Comparison of ENCODE assay signal across 19 cellular contexts in genomic region chr15:58420579-58421043, GRCh38. TPM values are rescaled to one million over a fixed set of nuclear protein-coding genes. Genes with fewer than 3 reads are reported as not detected.
A peak's percentile ranks its signal among the peaks of the same experiment; 100 is the strongest.
DNase-seq lines count a peak whose midpoint lies in the region; ATAC-seq lines count a peak whose summit lies in the region.
"Had no signal": no experiment of that assay in that cellular context is flagged by ENCODE, and none has a peak within 500 bp of the region (broad histone marks: within the 10 kb centered on the region; RNA-seq: fewer than 3 reads in every experiment).

No MANE protein-coding gene starts in this region.

- no peak for DNase-seq in activated naive CD4-positive, alpha-beta T cell treated with anti-CD3 and anti-CD28 coated beads, Interleukin-2, amount 50 U/mL, for 72 hours (ENCODE audit: low spot score in 2 of 2)
- no peak for DNase-seq in activated naive CD4-positive, alpha-beta T cell treated with anti-CD3 and anti-CD28 coated beads, Interleukin-2, amount 50 U/mL, for 16 hours
- DNase-seq in activated naive CD8-positive, alpha-beta T cell treated with anti-CD3 and anti-CD28 coated beads for 36 hours, result peak; percentile 26
- peak in 1 of 2 donors; percentile 57 for DNase-seq in stimulated activated naive CD8-positive, alpha-beta T cell treated with anti-CD3 and anti-CD28 coated beads, Interleukin-15, amount 100 ng/mL, for 72 hours
- DNase-seq in amygdala (lab: John Stamatoyannopoulos, UW), result no peak
- DNase-seq: activated gamma-delta T cell, DND-41, NCI-H1436, NCI-H82, PC-9, sigmoid colon, SJCRH30, stomach, upper lobe of left lung had no signal

- no peaks in the 10 kb centered on the region for H3K36me3 Mint-ChIP-seq in activated naive CD4-positive, alpha-beta T cell treated with anti-CD3 and anti-CD28 coated beads, Interleukin-2, amount 50 U/mL, for 72 hours
- H3K36me3 Mint-ChIP-seq in activated naive CD8-positive, alpha-beta T cell treated with anti-CD3 and anti-CD28 coated beads for 36 hours, result peaks cover 33% of the 10 kb centered on the region

- ATAC-seq in activated naive CD4-positive, alpha-beta T cell treated with anti-CD3 and anti-CD28 coated beads, Interleukin-2, amount 50 U/mL, for 72 hours, result peak; percentile 64 to 81
- ATAC-seq in HG02678 (IDR thresholded peaks at IDR 0.05; ENCODE audit: unreplicated experiment), result peak; percentile 57
- ATAC-seq in stimulated activated naive CD8-positive, alpha-beta T cell treated with anti-CD3 and anti-CD28 coated beads, Interleukin-15, amount 100 ng/mL, for 72 hours, result peak; percentile 85
- ATAC-seq in GM18909 (IDR thresholded peaks at IDR 0.05; ENCODE audit: poor library complexity, unreplicated experiment), result no peak
- ATAC-seq in HG03521 (IDR thresholded peaks at IDR 0.05; ENCODE audit: unreplicated experiment), result no peak

- no peaks in the 10 kb centered on the region for H3K27me3 Mint-ChIP-seq in activated naive CD8-positive, alpha-beta T cell treated with anti-CD3 and anti-CD28 coated beads for 36 hours
- H3K27me3 Mint-ChIP-seq in stimulated activated naive CD8-positive, alpha-beta T cell treated with anti-CD3 and anti-CD28 coated beads, Interleukin-15, amount 100 ng/mL, for 72 hours, result no peaks in the 10 kb centered on the region

- H3K4me1 Mint-ChIP-seq in activated naive CD8-positive, alpha-beta T cell treated with anti-CD3 and anti-CD28 coated beads for 36 hours, result peaks cover 23% of the 10 kb centered on the region
- H3K4me1 Mint-ChIP-seq in stimulated activated naive CD8-positive, alpha-beta T cell treated with anti-CD3 and anti-CD28 coated beads, Interleukin-15, amount 100 ng/mL, for 72 hours, result peaks cover 48% of the 10 kb centered on the region

- H3K27ac Mint-ChIP-seq in activated naive CD4-positive, alpha-beta T cell treated with anti-CD3 and anti-CD28 coated beads, Interleukin-2, amount 50 U/mL, for 72 hours, result no peak overlapping the region
- peak overlapping the region; percentile 82 for H3K27ac Mint-ChIP-seq in activated naive CD8-positive, alpha-beta T cell treated with anti-CD3 and anti-CD28 coated beads for 36 hours
- H3K27ac Mint-ChIP-seq in stimulated activated naive CD8-positive, alpha-beta T cell treated with anti-CD3 and anti-CD28 coated beads, Interleukin-15, amount 100 ng/mL, for 72 hours, result peak overlapping the region; percentile 90 to 94
- H3K27ac Mint-ChIP-seq: T-helper 1 cell treated with Interleukin-12 subunit alpha and Interleukin-12 subunit beta and Interleukin-4 antibody, amounts not matched to agents 30 μg/mL and 1 μg/mL, for 36 hours had no signal

- no peak overlapping the region for H3K4me3 Mint-ChIP-seq in activated naive CD8-positive, alpha-beta T cell treated with anti-CD3 and anti-CD28 coated beads for 36 hours
- peak overlapping the region; percentile 49 to 62 for H3K4me3 Mint-ChIP-seq in stimulated activated naive CD8-positive, alpha-beta T cell treated with anti-CD3 and anti-CD28 coated beads, Interleukin-15, amount 100 ng/mL, for 72 hours
- H3K4me3 Mint-ChIP-seq: T-helper 1 cell treated with Interleukin-12 subunit alpha and Interleukin-12 subunit beta and Interleukin-4 antibody, amounts not matched to agents 30 μg/mL and 1 μg/mL, for 36 hours had no signal

- H3K9me3 Mint-ChIP-seq in activated naive CD4-positive, alpha-beta T cell treated with anti-CD3 and anti-CD28 coated beads, Interleukin-2, amount 50 U/mL, for 72 hours, result peaks cover 3 to 5% of the 10 kb centered on the region in 2 donors
- peaks cover 9% of the 10 kb centered on the region for H3K9me3 Mint-ChIP-seq in activated naive CD8-positive, alpha-beta T cell treated with anti-CD3 and anti-CD28 coated beads for 36 hours
- H3K9me3 Mint-ChIP-seq in stimulated activated naive CD8-positive, alpha-beta T cell treated with anti-CD3 and anti-CD28 coated beads, Interleukin-15, amount 100 ng/mL, for 72 hours, result peaks cover 0 to 9% of the 10 kb centered on the region in 2 donors

RNA-seq across cellular contexts. Expression of gene LIPC, which starts 11.2 kb away (rescaled TPM):
- under 1 TPM; 0.64 to 0.98 TPM for total RNA-seq in activated naive CD4-positive, alpha-beta T cell treated with anti-CD3 and anti-CD28 coated beads, Interleukin-2, amount 50 U/mL, for 72 hours
- total RNA-seq in activated naive CD8-positive, alpha-beta T cell treated with anti-CD3 and anti-CD28 coated beads for 36 hours, result 1 to 10 TPM; 1.5 to 1.8 TPM
- total RNA-seq: H1, PC-9 had no signal

Comparison
In these comparisons a context has a peak if more than half of its experiments do, and no peak if none do; other contexts are left out.
1. ATAC-seq: peak in activated naive CD4-positive, alpha-beta T cell treated with anti-CD3 and anti-CD28 coated beads, Interleukin-2, amount 50 U/mL, for 72 hours (2 of 2), HG02678 (single experiment) and stimulated activated naive CD8-positive, alpha-beta T cell treated with anti-CD3 and anti-CD28 coated beads, Interleukin-15, amount 100 ng/mL, for 72 hours (single experiment); none in GM18909 (single experiment) and HG03521 (single experiment).
2. H3K27ac Mint-ChIP-seq: peak in activated naive CD8-positive, alpha-beta T cell treated with anti-CD3 and anti-CD28 coated beads for 36 hours (single experiment) and stimulated activated naive CD8-positive, alpha-beta T cell treated with anti-CD3 and anti-CD28 coated beads, Interleukin-15, amount 100 ng/mL, for 72 hours (2 of 2); none in activated naive CD4-positive, alpha-beta T cell treated with anti-CD3 and anti-CD28 coated beads, Interleukin-2, amount 50 U/mL, for 72 hours (0 of 2).